ENCODE assay signal across 11 cellular contexts in the genomic region with DNA sequence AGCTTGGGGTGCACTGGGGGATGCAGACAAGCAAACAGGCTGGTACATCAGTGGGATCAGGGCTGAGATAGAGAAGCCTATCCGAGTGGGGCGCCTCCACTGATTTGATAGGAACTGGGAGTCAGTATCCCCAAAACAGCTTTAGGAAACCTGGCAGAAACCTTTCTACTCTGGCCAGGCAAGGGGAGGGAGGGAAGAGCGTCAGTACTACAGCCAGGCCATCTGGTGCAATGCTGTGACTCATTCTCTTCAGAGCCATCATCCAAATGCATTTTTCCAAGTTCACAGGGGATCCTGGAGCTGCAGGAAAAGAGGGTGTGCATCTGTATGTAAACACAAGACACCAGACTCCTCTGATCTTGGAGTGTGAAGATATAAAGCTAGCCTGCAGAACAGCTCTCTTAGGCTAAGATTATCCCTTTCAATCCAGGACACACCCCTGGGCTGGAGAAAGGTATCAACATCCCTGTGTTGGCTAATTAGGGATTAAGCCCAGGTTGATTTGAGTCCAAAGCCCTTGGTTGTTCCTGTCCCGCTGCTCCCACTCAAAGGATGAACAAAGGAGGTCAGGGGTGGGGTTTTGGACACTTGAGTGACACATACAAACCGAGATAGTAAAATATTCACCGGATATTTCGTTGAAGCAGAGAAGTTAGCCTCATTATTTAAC. TPM values are rescaled to one million over a fixed set of nuclear protein-coding genes. Genes with fewer than 3 reads are reported as not detected.
DNase-seq lines count a peak whose midpoint lies in the region; ATAC-seq lines count a peak whose summit lies in the region.
"Had no signal": no experiment of that assay in that cellular context is flagged by ENCODE, and none has a peak within 500 bp of the region (broad histone marks: within the 10 kb centered on the region; RNA-seq: fewer than 3 reads in every experiment).

No MANE protein-coding gene starts in this region.

- ATAC-seq in HG02798 (IDR thresholded peaks at IDR 0.05; ENCODE audit: poor library complexity, unreplicated experiment) (no peak), GM18907 (IDR thresholded peaks at IDR 0.05; ENCODE audit: unreplicated experiment) (no peak)

- DNase-seq in AG08396 (ENCODE audit: low spot score): peak; percentile 81
- DNase-seq in NCI-H226: peak; percentile 79
- DNase-seq in dermis blood vessel endothelial cell: peak; percentile 46
- peak; percentile 26 for DNase-seq in kidney tubule cell (ENCODE audit: low spot score)
- no peak for DNase-seq in stimulated activated CD4-positive, alpha-beta T cell treated with anti-CD3 and anti-CD28 coated beads, Interleukin-1b, Interleukin-23, amount 100 ng/mL, for 48 hours
- DNase-seq in NCI-H526 (lab: John Stamatoyannopoulos, UW): no peak
- DNase-seq: amygdala; CD4-positive, CD25-positive, alpha-beta regulatory T cell; NCI-H1105 treated with DMSO at 0.1 percent for 48 hours had no signal

RNA-seq across cellular contexts. Expression of a gene that starts 9.3 kb away (rescaled TPM):
- 104 and 175 TPM in 2 replicates for total RNA-seq in dermis blood vessel endothelial cell
- total RNA-seq: CD4-positive, CD25-positive, alpha-beta regulatory T cell had no signal

Comparison
In these comparisons a context has a peak if more than half of its experiments do, and no peak if none do; other contexts are left out.
1. DNase-seq: peak in AG08396 (single experiment), NCI-H226 (single experiment), dermis blood vessel endothelial cell (single experiment) and kidney tubule cell (single experiment); none in stimulated activated CD4-positive, alpha-beta T cell treated with anti-CD3 and anti-CD28 coated beads, Interleukin-1b, Interleukin-23, amount 100 ng/mL, for 48 hours (single experiment) and NCI-H526 (0 of 2).